11 cellular contexts compared by ENCODE assay signal in genomic region chr2:12701786-12702660, GRCh38. TPM values are rescaled to one million over a fixed set of nuclear protein-coding genes. Genes with fewer than 3 reads are reported as not detected.
A peak's percentile ranks its signal among the peaks of the same experiment; 100 is the strongest.
DNase-seq lines count a peak whose midpoint lies in the region; ATAC-seq and TF ChIP-seq lines count a peak whose summit lies in the region.
"Had no signal": no experiment of that assay in that cellular context is flagged by ENCODE, and none has a peak within 500 bp of the region (broad histone marks: within the 10 kb centered on the region; RNA-seq: fewer than 3 reads in every experiment).

No MANE protein-coding gene starts in this region.

- H3K27me3 Mint-ChIP-seq in T-helper 2 cell treated with Interferon-gamma antibody and Interleukin-4, amounts not matched to agents 5 μg/mL and 100 μg/mL, for 36 hours (ENCODE audit: low read depth) = peaks cover 49% of the 10 kb centered on the region
- peaks cover 22% of the 10 kb centered on the region for H3K27me3 Mint-ChIP-seq in stimulated activated naive CD8-positive, alpha-beta T cell treated with anti-CD3 and anti-CD28 coated beads, Interleukin-15, amount 100 ng/mL, for 72 hours

- peaks cover 0 to 7% of the 10 kb centered on the region in 2 donors for H3K4me1 ChIP-seq in ascending aorta
- peaks cover 24% of the 10 kb centered on the region for H3K4me1 ChIP-seq in body of pancreas

- DNase-seq in left ventricle myocardium superior = no peak
- DNase-seq in cardiac septum (ENCODE audit: low spot score) = no peak
- peak; percentile 27 for DNase-seq in T-helper 2 cell treated with Interferon-gamma antibody and Interleukin-4, amounts not matched to agents 5 μg/mL and 100 μg/mL, for 36 hours (ENCODE audit: low spot score)
- DNase-seq in stimulated activated naive CD8-positive, alpha-beta T cell treated with anti-CD3 and anti-CD28 coated beads, Interleukin-15, amount 100 ng/mL, for 72 hours = no peak
- no peak for DNase-seq in ascending aorta (ENCODE audit: low spot score in 2 of 2)
- DNase-seq in body of pancreas = no peak
- DNase-seq: aorta, NCI-H526 treated with DMSO at 0.1 percent for 48 hours had no signal

- TF ChIP-seq POLR2A in body of pancreas (IDR thresholded peaks at IDR 0.05) = no peak

- no peak for TF ChIP-seq CTCF in ascending aorta (IDR thresholded peaks at IDR 0.05)
- no peak for TF ChIP-seq CTCF in body of pancreas (IDR thresholded peaks at IDR 0.05)

- H3K9me3 Mint-ChIP-seq in T-helper 2 cell treated with Interferon-gamma antibody and Interleukin-4, amounts not matched to agents 5 μg/mL and 100 μg/mL, for 36 hours = peaks cover 13% of the 10 kb centered on the region
- H3K9me3 Mint-ChIP-seq in stimulated activated naive CD8-positive, alpha-beta T cell treated with anti-CD3 and anti-CD28 coated beads, Interleukin-15, amount 100 ng/mL, for 72 hours = peaks cover 11 to 12% of the 10 kb centered on the region in 2 donors

- ATAC-seq in left ventricle myocardium superior = peak; percentile 49
- peak; percentile 68 for ATAC-seq in esophagus mucosa
- peak; percentile 86 for ATAC-seq in stimulated activated naive CD8-positive, alpha-beta T cell treated with anti-CD3 and anti-CD28 coated beads, Interleukin-15, amount 100 ng/mL, for 72 hours
- no peak for ATAC-seq in body of pancreas
- ATAC-seq in GM19452 (IDR thresholded peaks at IDR 0.05; ENCODE audit: unreplicated experiment) = no peak

- H3K4me3 ChIP-seq in ascending aorta = no peak overlapping the region
- no peak overlapping the region for H3K4me3 ChIP-seq in body of pancreas
- H3K4me3 ChIP-seq: heart right ventricle had no signal

- intact Hi-C loops in left ventricle myocardium superior (cut with micrococcal nuclease) = no loop called here
- intact Hi-C loops in cardiac septum (cut with DNase I) = no loop called here
- intact Hi-C loops in ascending aorta (cut with DNase I) = no loop called here
- intact Hi-C loops in body of pancreas (cut with DNase I) = no loop called here

- H3K9me3 ChIP-seq in ascending aorta (no peaks in the 10 kb centered on the region), body of pancreas (no peaks in the 10 kb centered on the region)

- H3K27ac ChIP-seq in ascending aorta (no peak overlapping the region), body of pancreas (peak overlapping the region in 1 of 4 donors; percentile 44)

- H3K27ac Mint-ChIP-seq in T-helper 2 cell treated with Interferon-gamma antibody and Interleukin-4, amounts not matched to agents 5 μg/mL and 100 μg/mL, for 36 hours = no peak overlapping the region
- H3K27ac Mint-ChIP-seq in stimulated activated naive CD8-positive, alpha-beta T cell treated with anti-CD3 and anti-CD28 coated beads, Interleukin-15, amount 100 ng/mL, for 72 hours = peak overlapping the region in 1 of 2 donors; percentile 79

- H3K36me3 ChIP-seq in ascending aorta = no peaks in the 10 kb centered on the region
- no peaks in the 10 kb centered on the region for H3K36me3 ChIP-seq in body of pancreas (replicated peaks in 1 of 2; ENCODE audit: insufficient read depth in 1 of 2, low read depth in 2 of 2)
- H3K36me3 ChIP-seq: heart right ventricle had no signal

- WGBS in body of pancreas, 2 donors = 86 to 92% methylated on average over 9 of the region's 9 CpGs

- no peak overlapping the region for H3K4me3 Mint-ChIP-seq in T-helper 2 cell treated with Interferon-gamma antibody and Interleukin-4, amounts not matched to agents 5 μg/mL and 100 μg/mL, for 36 hours
- peak overlapping the region in 1 of 2 donors; percentile 17 for H3K4me3 Mint-ChIP-seq in stimulated activated naive CD8-positive, alpha-beta T cell treated with anti-CD3 and anti-CD28 coated beads, Interleukin-15, amount 100 ng/mL, for 72 hours

- H3K27me3 ChIP-seq in ascending aorta = no peaks in the 10 kb centered on the region
- H3K27me3 ChIP-seq in body of pancreas = no peaks in the 10 kb centered on the region
- H3K27me3 ChIP-seq: heart right ventricle had no signal

- H3K4me1 Mint-ChIP-seq in T-helper 2 cell treated with Interferon-gamma antibody and Interleukin-4, amounts not matched to agents 5 μg/mL and 100 μg/mL, for 36 hours (ENCODE audit: low read depth) = peaks cover 24% of the 10 kb centered on the region
- peaks cover 29% of the 10 kb centered on the region for H3K4me1 Mint-ChIP-seq in stimulated activated naive CD8-positive, alpha-beta T cell treated with anti-CD3 and anti-CD28 coated beads, Interleukin-15, amount 100 ng/mL, for 72 hours

- peaks cover 9% of the 10 kb centered on the region for H3K36me3 Mint-ChIP-seq in T-helper 2 cell treated with Interferon-gamma antibody and Interleukin-4, amounts not matched to agents 5 μg/mL and 100 μg/mL, for 36 hours (ENCODE audit: low read depth)

RNA-seq across cellular contexts. Expression of gene TRIB2, which starts 14.7 kb away (rescaled TPM):
- total RNA-seq in left ventricle myocardium superior = 29.4 TPM
- 49.9 TPM for total RNA-seq in cardiac septum
- total RNA-seq in esophagus mucosa = 12.7 TPM
- total RNA-seq in ascending aorta = 55.6 TPM
- total RNA-seq in body of pancreas = 10 to 100 TPM; 49.3 to 99.2 TPM

Comparison
In these comparisons a context has a peak if more than half of its experiments do, and no peak if none do; other contexts are left out.
1. ATAC-seq: peak in left ventricle myocardium superior (single experiment), esophagus mucosa (single experiment) and stimulated activated naive CD8-positive, alpha-beta T cell treated with anti-CD3 and anti-CD28 coated beads, Interleukin-15, amount 100 ng/mL, for 72 hours (single experiment); none in body of pancreas (single experiment) and GM19452 (single experiment).